18 cellular contexts compared by ENCODE assay signal in genomic region chr9:82108474-82108873, GRCh38.
DNase-seq lines count a peak whose midpoint lies in the region; ATAC-seq and TF ChIP-seq lines count a peak whose summit lies in the region.
"Had no signal": no experiment of that assay in that cellular context is flagged by ENCODE, and none has a peak within 500 bp of the region (broad histone marks: within the 10 kb centered on the region; RNA-seq: fewer than 3 reads in every experiment).

No MANE protein-coding gene starts in this region.

- peaks cover 3% of the 10 kb centered on the region for H3K27me3 Mint-ChIP-seq in glutamatergic neuron (ENCODE audit: unreplicated experiment)
- H3K27me3 Mint-ChIP-seq: B cell; CD4-positive, CD25-positive, alpha-beta regulatory T cell had no signal

- no peaks in the 10 kb centered on the region for H3F3A ChIP-seq in OCI-LY1 (ENCODE audit: insufficient read depth, low read length)

- no peak overlapping the region for H3K27ac Mint-ChIP-seq in glutamatergic neuron (ENCODE audit: unreplicated experiment)
- H3K27ac Mint-ChIP-seq: B cell; CD4-positive, CD25-positive, alpha-beta regulatory T cell; CD8-positive, alpha-beta T cell had no signal

- H3K9me3 ChIP-seq in OCI-LY1 (ENCODE audit: low read length) (no peaks in the 10 kb centered on the region), mucosa of descending colon (no peaks in the 10 kb centered on the region)
- H3K9me3 ChIP-seq: BLaER1, Caco-2 had no signal

- H3K4me3 Mint-ChIP-seq in glutamatergic neuron (ENCODE audit: unreplicated experiment) = no peak overlapping the region
- H3K4me3 Mint-ChIP-seq: B cell; CD4-positive, CD25-positive, alpha-beta regulatory T cell; CD8-positive, alpha-beta T cell had no signal

- ATAC-seq in mucosa of descending colon = peak; percentile 59
- ATAC-seq: CD8-positive, alpha-beta T cell had no signal

- TF ChIP-seq CTCF in OCI-LY1 (IDR thresholded peaks at IDR 0.05; ENCODE audit: low read length) (no peak), mucosa of descending colon (IDR thresholded peaks at IDR 0.05) (no peak), glutamatergic neuron (IDR thresholded peaks at IDR 0.05; ENCODE audit: partially characterized antibody, unreplicated experiment) (no peak)

- DNase-seq in DMS79 treated with DMSO at 0.1 percent for 48 hours (lab: John Stamatoyannopoulos, UW) = peak; percentile 16
- no peak for DNase-seq in DMS79 (lab: John Stamatoyannopoulos, UW)
- DNase-seq in mucosa of descending colon = peak in 1 of 3 donors; percentile 29
- DNase-seq in glutamatergic neuron = no peak
- no peak for DNase-seq in activated naive CD4-positive, alpha-beta T cell treated with Interleukin-2 at 50 U/mL for 16 hours
- DNase-seq: Caco-2; CD4-positive, CD25-positive, alpha-beta regulatory T cell; CD8-positive, alpha-beta T cell; DMS153; GF-D8; GM23248; H7; HCEC 1CT had no signal

- peaks cover 59% of the 10 kb centered on the region for H3K4me1 ChIP-seq in OCI-LY1 (ENCODE audit: insufficient read depth, low read length, severe bottlenecking)
- H3K4me1 ChIP-seq in mucosa of descending colon (ENCODE audit: low read depth) = peaks cover 7% of the 10 kb centered on the region
- H3K4me1 ChIP-seq: Caco-2 had no signal

- H3K9me2 ChIP-seq in OCI-LY1 (ENCODE audit: low read depth, low read length) = no peaks in the 10 kb centered on the region

- no peaks in the 10 kb centered on the region for H3K36me3 Mint-ChIP-seq in glutamatergic neuron (ENCODE audit: unreplicated experiment)
- H3K36me3 Mint-ChIP-seq: CD4-positive, CD25-positive, alpha-beta regulatory T cell; CD8-positive, alpha-beta T cell had no signal

- H2AFZ ChIP-seq in OCI-LY1 (ENCODE audit: low read length) = no peak overlapping the region
- H2AFZ ChIP-seq: GM23248 had no signal

- peak overlapping the region; percentile 74 for H3K27ac ChIP-seq in OCI-LY1 (ENCODE audit: low read depth, low read length, poor library complexity, severe bottlenecking)
- H3K27ac ChIP-seq: 22Rv1, BLaER1, C4-2B, GM23248 had no signal

- H4K20me1 ChIP-seq in OCI-LY1 (ENCODE audit: insufficient read depth, low read length) = no peaks in the 10 kb centered on the region
- H4K20me1 ChIP-seq: BLaER1 had no signal

- no peaks in the 10 kb centered on the region for H3K79me2 ChIP-seq in OCI-LY1 (ENCODE audit: insufficient read depth, low read length)

- no peaks in the 10 kb centered on the region for H3K4me1 Mint-ChIP-seq in glutamatergic neuron (ENCODE audit: low read depth, unreplicated experiment)
- H3K4me1 Mint-ChIP-seq: CD4-positive, CD25-positive, alpha-beta regulatory T cell had no signal

- intact Hi-C loops in mucosa of descending colon (cut with DNase I, micrococcal nuclease) = no loop called here

- H3K36me3 ChIP-seq in OCI-LY1 (ENCODE audit: insufficient read depth, low read length) = no peaks in the 10 kb centered on the region
- no peaks in the 10 kb centered on the region for H3K36me3 ChIP-seq in mucosa of descending colon (ENCODE audit: low read depth)
- H3K36me3 ChIP-seq: BLaER1 had no signal

- H3K4me2 ChIP-seq in OCI-LY1 (ENCODE audit: low read length) = no peak overlapping the region; the same call in 1 of the 2 replicates
- H3K4me2 ChIP-seq: BLaER1 had no signal

- no peak overlapping the region for H3K4me3 ChIP-seq in OCI-LY1 (ENCODE audit: low read depth, low read length, poor library complexity, severe bottlenecking)
- H3K4me3 ChIP-seq in mucosa of descending colon = no peak overlapping the region
- H3K4me3 ChIP-seq: BLaER1, GM23248 had no signal

- H3K9me3 Mint-ChIP-seq in glutamatergic neuron (ENCODE audit: unreplicated experiment) = no peaks in the 10 kb centered on the region
- H3K9me3 Mint-ChIP-seq: CD8-positive, alpha-beta T cell had no signal

- H3K27me3 ChIP-seq in OCI-LY1 (ENCODE audit: insufficient read depth, low read length) = no peaks in the 10 kb centered on the region
- H3K27me3 ChIP-seq: BLaER1 had no signal

- H3K9ac ChIP-seq in OCI-LY1 (ENCODE audit: low read length) = no peak overlapping the region; the same call in 1 of the 2 replicates
- H3K9ac ChIP-seq: BLaER1, GM23248 had no signal
